Comparison of ENCODE assay signal across 20 cellular contexts in genomic region chr12:72586456-72586855, GRCh38.
"Had no signal": no experiment of that assay in that cellular context is flagged by ENCODE, and none has a peak within 500 bp of the region (broad histone marks: within the 10 kb centered on the region; RNA-seq: fewer than 3 reads in every experiment).

No MANE protein-coding gene starts in this region.

- H3K9me3 ChIP-seq: body of pancreas, lower lobe of right lung, pancreas, right atrium auricular region had no signal

- H3K36me3 ChIP-seq: lower lobe of right lung, pancreas, right atrium auricular region had no signal

- H3K27me3 ChIP-seq: body of pancreas, pancreas, right atrium auricular region had no signal

- H3K4me3 Mint-ChIP-seq: activated CD4-positive, alpha-beta memory T cell treated with anti-CD3 and anti-CD28 coated beads, Interleukin-2, amount 10 ng/mL, durations not matched to agents 7 days and 5 days; activated naive CD8-positive, alpha-beta T cell; activated T-cell treated with anti-CD3 and anti-CD28 coated beads, Interleukin-2, amount 50 U/mL, for 72 hours; central memory CD8-positive, alpha-beta T cell; neural crest cell; stimulated activated memory B cell treated with anti-CD40 and anti-IgM and Interleukin-4, amounts not matched to agents 10 μg/mL and 1 μg/mL and 100 μg/mL, for 72 hours; T-helper 17 cell had no signal

- H3K27ac ChIP-seq: body of pancreas, lower lobe of right lung, pancreas, right atrium auricular region had no signal

- H3K4me3 ChIP-seq: body of pancreas, lower lobe of right lung, pancreas, right atrium auricular region had no signal

- H3K36me3 Mint-ChIP-seq: activated naive CD8-positive, alpha-beta T cell; stimulated activated memory B cell treated with anti-CD40 and anti-IgM and Interleukin-4, amounts not matched to agents 10 μg/mL and 1 μg/mL and 100 μg/mL, for 72 hours had no signal

- H3K4me1 ChIP-seq: body of pancreas, lower lobe of right lung, pancreas, right atrium auricular region had no signal

- H3K27me3 Mint-ChIP-seq: activated CD4-positive, alpha-beta memory T cell treated with anti-CD3 and anti-CD28 coated beads, Interleukin-2, amount 10 ng/mL, durations not matched to agents 7 days and 5 days; activated naive CD8-positive, alpha-beta T cell; central memory CD8-positive, alpha-beta T cell; stimulated activated memory B cell treated with anti-CD40 and anti-IgM and Interleukin-4, amounts not matched to agents 10 μg/mL and 1 μg/mL and 100 μg/mL, for 72 hours; T-helper 17 cell had no signal

- H3K27ac Mint-ChIP-seq: activated CD4-positive, alpha-beta memory T cell treated with anti-CD3 and anti-CD28 coated beads, Interleukin-2, amount 10 ng/mL, durations not matched to agents 7 days and 5 days; activated naive CD8-positive, alpha-beta T cell; activated T-cell treated with anti-CD3 and anti-CD28 coated beads, Interleukin-2, amount 50 U/mL, for 72 hours; stimulated activated memory B cell treated with anti-CD40 and anti-IgM and Interleukin-4, amounts not matched to agents 10 μg/mL and 1 μg/mL and 100 μg/mL, for 72 hours; T-helper 17 cell had no signal

- H3K4me1 Mint-ChIP-seq: activated CD4-positive, alpha-beta memory T cell treated with anti-CD3 and anti-CD28 coated beads, Interleukin-2, amount 10 ng/mL, durations not matched to agents 7 days and 5 days; central memory CD8-positive, alpha-beta T cell; neural crest cell; stimulated activated memory B cell treated with anti-CD40 and anti-IgM and Interleukin-4, amounts not matched to agents 10 μg/mL and 1 μg/mL and 100 μg/mL, for 72 hours; T-helper 17 cell had no signal

- DNase-seq: activated CD4-positive, alpha-beta memory T cell treated with anti-CD3 and anti-CD28 coated beads, Interleukin-2, amount 10 ng/mL, durations not matched to agents 7 days and 5 days; activated CD4-positive, alpha-beta T cell treated with anti-CD3 and anti-CD28 coated beads for 4 hours; activated gamma-delta T cell treated with Interleukin-2 at 50 U/mL for 16 hours; activated T-cell treated with anti-CD3 and anti-CD28 coated beads, Interleukin-2, amount 50 U/mL, for 72 hours; amygdala; body of pancreas; effector memory CD4-positive, alpha-beta T cell; foreskin melanocyte; head of caudate nucleus; left colon; lower lobe of right lung; midbrain; pancreas; stimulated activated CD4-positive, alpha-beta T cell treated with anti-CD3 and anti-CD28 coated beads, Interleukin-2, amount 100 ng/mL, for 48 hours; T-helper 17 cell had no signal
